In genomic region chrX:112218388-112218787, GRCh38 we compare ENCODE assay signal across 17 cellular contexts.
DNase-seq lines count a peak whose midpoint lies in the region; TF ChIP-seq lines count a peak whose summit lies in the region.
"Had no signal": no experiment of that assay in that cellular context is flagged by ENCODE, and none has a peak within 500 bp of the region (broad histone marks: within the 10 kb centered on the region; RNA-seq: fewer than 3 reads in every experiment).

No MANE protein-coding gene starts in this region.

- TF ChIP-seq CTCF in C4-2B (conservative IDR thresholded peaks at IDR 0.05): 0 out of 2 replicates have a peak, but pooled peaks have one; percentile 4
- peak; percentile 58 for TF ChIP-seq CTCF in H9 (conservative IDR thresholded peaks at IDR 0.05)
- peak; percentile 66 for TF ChIP-seq CTCF in endodermal cell (conservative IDR thresholded peaks at IDR 0.05)
- peak; percentile 27 for TF ChIP-seq CTCF in neural progenitor cell (IDR thresholded peaks at IDR 0.05)
- TF ChIP-seq CTCF in Caco-2 (IDR thresholded peaks at IDR 0.05; ENCODE audit: insufficient read depth in 1 of 2, low read depth in 1 of 2, low read length in 1 of 2, severe bottlenecking in 1 of 2, unreplicated experiment in 1 of 2): no peak

- intact Hi-C loops in Caco-2 (cut with micrococcal nuclease; ENCODE audit: unreplicated experiment): loop anchor here (10.0 kb wide), 1 partner anchor 56 kb away; no protein-coding TSS in a partner anchor

- H2BK20ac ChIP-seq in H9 (ENCODE audit: low read depth, low read length, poor library complexity, severe bottlenecking): no peak overlapping the region

- H4K5ac ChIP-seq in H9 (ENCODE audit: insufficient read length, low read depth, low read length): no peak overlapping the region

- H3K27ac Mint-ChIP-seq in H9 (no peak overlapping the region), endodermal cell (no peak overlapping the region), neural progenitor cell (no peak overlapping the region), Caco-2 (ENCODE audit: unreplicated experiment) (no peak overlapping the region)
- H3K27ac Mint-ChIP-seq: CD8-positive, alpha-beta T cell; IgD-negative memory B cell had no signal

- POLR2A ChIA-PET in Caco-2 (lab: Charles Lee): no interaction called here

- no peaks in the 10 kb centered on the region for H3K23me2 ChIP-seq in H9 (ENCODE audit: insufficient read length, low read depth, low read length, poor library complexity, severe bottlenecking)

- H2BK15ac ChIP-seq in H9 (ENCODE audit: low read depth, low read length): no peak overlapping the region

- no peak overlapping the region for H2BK5ac ChIP-seq in H9 (ENCODE audit: insufficient read length, low read length)

- no peak overlapping the region for H3K4ac ChIP-seq in H9 (ENCODE audit: low read depth, low read length)

- no peak overlapping the region for H2BK12ac ChIP-seq in H9 (ENCODE audit: insufficient read length, low read depth, low read length)

- H4K8ac ChIP-seq in H9 (replicated peaks; ENCODE audit: insufficient read length, low read depth, low read length): no peak overlapping the region

- no peak overlapping the region for H3K56ac ChIP-seq in H9 (ENCODE audit: insufficient read length, low read depth, low read length)

- H3K27ac ChIP-seq in C4-2B: no peak overlapping the region
- no peak overlapping the region for H3K27ac ChIP-seq in H9 (ENCODE audit: insufficient read length, low read depth, low read length)
- no peak overlapping the region for H3K27ac ChIP-seq in endodermal cell (ENCODE audit: low read depth, low read length)
- H3K27ac ChIP-seq in neural progenitor cell: no peak overlapping the region
- H3K27ac ChIP-seq: BLaER1, GM23248 had no signal

- no peak overlapping the region for H3K14ac ChIP-seq in H9 (ENCODE audit: insufficient read depth, low read length)

- H3K9me3 ChIP-seq in H9 (ENCODE audit: control insufficient read depth, low read depth, low read length): no peaks in the 10 kb centered on the region
- no peaks in the 10 kb centered on the region for H3K9me3 ChIP-seq in endodermal cell (ENCODE audit: control insufficient read depth, low read length)
- no peaks in the 10 kb centered on the region for H3K9me3 ChIP-seq in neural progenitor cell (ENCODE audit: low read depth)
- no peaks in the 10 kb centered on the region for H3K9me3 ChIP-seq in Caco-2
- H3K9me3 ChIP-seq: BLaER1 had no signal

- BruUV-seq in Caco-2 (replicated peaks; lab: Mats Ljungman, UMichigan): no TSS peak

- no peak overlapping the region for H3K18ac ChIP-seq in H9 (ENCODE audit: insufficient read length, low read depth, low read length)

- H3K27me3 ChIP-seq in H9 (ENCODE audit: insufficient read depth, low read length) (no peaks in the 10 kb centered on the region), endodermal cell (ENCODE audit: control insufficient read depth, insufficient read depth, low read length, poor library complexity, severe bottlenecking) (no peaks in the 10 kb centered on the region), neural progenitor cell (no peaks in the 10 kb centered on the region), Caco-2 (replicated peaks; ENCODE audit: control insufficient read depth, insufficient read depth, low read length) (no peaks in the 10 kb centered on the region)

- H3K4me1 Mint-ChIP-seq in H9: peaks cover 2% of the 10 kb centered on the region in 2 experiments; a peak in 3 of 4 replicates
- peaks cover 14% of the 10 kb centered on the region for H3K4me1 Mint-ChIP-seq in endodermal cell
- H3K4me1 Mint-ChIP-seq in neural progenitor cell: no peaks in the 10 kb centered on the region
- no peaks in the 10 kb centered on the region for H3K4me1 Mint-ChIP-seq in Caco-2 (ENCODE audit: low read depth, unreplicated experiment)
- H3K4me1 Mint-ChIP-seq: IgD-negative memory B cell had no signal

- H3K23ac ChIP-seq in H9 (ENCODE audit: insufficient read length, low read depth, low read length): no peak overlapping the region

- no peak overlapping the region for H3K4me2 ChIP-seq in H9 (ENCODE audit: insufficient read depth, insufficient read length, low read length)
- no peak overlapping the region for H3K4me2 ChIP-seq in neural progenitor cell
- H3K4me2 ChIP-seq: BLaER1 had no signal

- no peak overlapping the region for H3T11ph ChIP-seq in H9 (ENCODE audit: low read length)

- no peak overlapping the region for H4K91ac ChIP-seq in H9 (ENCODE audit: insufficient read length, low read depth, low read length)

- no peaks in the 10 kb centered on the region for H3K27me3 Mint-ChIP-seq in H9 (ENCODE audit: low read depth)
- no peaks in the 10 kb centered on the region for H3K27me3 Mint-ChIP-seq in endodermal cell (ENCODE audit: insufficient read depth)
- H3K27me3 Mint-ChIP-seq in neural progenitor cell (ENCODE audit: insufficient read depth, low read depth): peaks cover under 1% of the 10 kb centered on the region
- no peaks in the 10 kb centered on the region for H3K27me3 Mint-ChIP-seq in Caco-2 (ENCODE audit: insufficient read depth, unreplicated experiment)
- H3K27me3 Mint-ChIP-seq: IgD-negative memory B cell had no signal

- CTCF ChIA-PET in Caco-2 (lab: Charles Lee): no interaction called here

- H3K9ac ChIP-seq in H9 (ENCODE audit: extremely low read depth, insufficient read length, low read length): no peak overlapping the region
- no peak overlapping the region for H3K9ac ChIP-seq in endodermal cell (ENCODE audit: extremely low read depth, low read length, poor library complexity, severe bottlenecking)
- H3K9ac ChIP-seq in neural progenitor cell: no peak overlapping the region
- H3K9ac ChIP-seq: BLaER1, GM23248 had no signal

- H3K36me3 Mint-ChIP-seq in H9 (ENCODE audit: insufficient read depth in 1 of 3, low read depth in 3 of 3): no peaks in the 10 kb centered on the region; a peak in 1 of 7 replicates
- H3K36me3 Mint-ChIP-seq in endodermal cell (ENCODE audit: low read depth): no peaks in the 10 kb centered on the region
- H3K36me3 Mint-ChIP-seq in neural progenitor cell: no peaks in the 10 kb centered on the region
- H3K36me3 Mint-ChIP-seq in Caco-2 (ENCODE audit: insufficient read depth, unreplicated experiment): no peaks in the 10 kb centered on the region
- H3K36me3 Mint-ChIP-seq: CD8-positive, alpha-beta T cell; IgD-negative memory B cell had no signal

- no peak overlapping the region for H2AK5ac ChIP-seq in H9 (ENCODE audit: insufficient read length, low read length)

- no peak for DNase-seq in H9
- no peak for DNase-seq in endodermal cell
- peak; percentile 2 for DNase-seq in neural progenitor cell (ENCODE audit: low spot score)
- DNase-seq in SK-N-DZ (ENCODE audit: low spot score): no peak
- DNase-seq in Caco-2: no peak
- no peak for DNase-seq in DMS53 treated with DMSO at 0.1 percent for 48 hours (lab: John Stamatoyannopoulos, UW; ENCODE audit: unreplicated experiment)
- DNase-seq: AML-193; CD8-positive, alpha-beta T cell; DMS 273 treated with DMSO at 0.1 percent for 48 hours; DMS53; GM23248; Kasumi-1; KG1 had no signal

- H3K4me3 Mint-ChIP-seq in H9: no peak overlapping the region
- H3K4me3 Mint-ChIP-seq in endodermal cell: no peak overlapping the region
- no peak overlapping the region for H3K4me3 Mint-ChIP-seq in neural progenitor cell
- H3K4me3 Mint-ChIP-seq in Caco-2 (ENCODE audit: unreplicated experiment): no peak overlapping the region
- H3K4me3 Mint-ChIP-seq: CD8-positive, alpha-beta T cell; IgD-negative memory B cell had no signal

- H3K4me3 ChIP-seq in endodermal cell (ENCODE audit: low read length) (no peak overlapping the region), neural progenitor cell (no peak overlapping the region), Caco-2 (ENCODE audit: low read depth, low read length) (no peak overlapping the region)
- H3K4me3 ChIP-seq: BLaER1, GM23248, HAP-1 had no signal

- H3K9me3 Mint-ChIP-seq in H9 (no peaks in the 10 kb centered on the region), endodermal cell (no peaks in the 10 kb centered on the region), neural progenitor cell (no peaks in the 10 kb centered on the region), Caco-2 (ENCODE audit: unreplicated experiment) (no peaks in the 10 kb centered on the region)
- H3K9me3 Mint-ChIP-seq: CD8-positive, alpha-beta T cell; IgD-negative memory B cell had no signal

- H3K79me1 ChIP-seq in H9 (ENCODE audit: insufficient read depth, low read depth, low read length, poor library complexity, severe bottlenecking): no peaks in the 10 kb centered on the region

- no peaks in the 10 kb centered on the region for H3K79me2 ChIP-seq in H9 (ENCODE audit: insufficient read depth, low read length)
- no peaks in the 10 kb centered on the region for H3K79me2 ChIP-seq in neural progenitor cell (ENCODE audit: low read depth)

- no CpG with 5 or more reads among the region's 4 CpGs for WGBS in H9 (ENCODE audit: extremely low coverage, insufficient read length, low lambda C conversion rate)
- 83 to 86% methylated on average over 1 to 4 of the region's 4 CpGs for WGBS in endodermal cell (ENCODE audit: insufficient coverage in 1 of 2, insufficient read length in 1 of 2), 2 experiments

- H2AFZ ChIP-seq in H9 (ENCODE audit: low read length): no peak overlapping the region
- H2AFZ ChIP-seq in neural progenitor cell (replicated peaks): no peak overlapping the region
- H2AFZ ChIP-seq: GM23248 had no signal

- H3F3A ChIP-seq in neural progenitor cell (ENCODE audit: low read depth): no peaks in the 10 kb centered on the region

- H3K36me3 ChIP-seq in endodermal cell (ENCODE audit: control insufficient read depth, insufficient read depth, low read length) (no peaks in the 10 kb centered on the region), neural progenitor cell (no peaks in the 10 kb centered on the region), Caco-2 (ENCODE audit: control insufficient read depth, insufficient read depth, low read length) (no peaks in the 10 kb centered on the region)
- H3K36me3 ChIP-seq: BLaER1, HAP-1 had no signal

- H3K4me1 ChIP-seq in H9 (ENCODE audit: insufficient read depth, low read length): no peaks in the 10 kb centered on the region
- H3K4me1 ChIP-seq in endodermal cell (ENCODE audit: control insufficient read depth, insufficient read depth, low read length): no peaks in the 10 kb centered on the region
- no peaks in the 10 kb centered on the region for H3K4me1 ChIP-seq in neural progenitor cell
- H3K4me1 ChIP-seq in Caco-2: no peaks in the 10 kb centered on the region
- H3K4me1 ChIP-seq: BLaER1, HAP-1 had no signal

- H2BK120ac ChIP-seq in H9 (ENCODE audit: low read depth, low read length, poor library complexity, severe bottlenecking): no peak overlapping the region

- no peaks in the 10 kb centered on the region for H4K20me1 ChIP-seq in H9 (ENCODE audit: control insufficient read depth, insufficient read depth, insufficient read length)
- no peaks in the 10 kb centered on the region for H4K20me1 ChIP-seq in neural progenitor cell (ENCODE audit: low read depth)
- H4K20me1 ChIP-seq: BLaER1 had no signal

Comparison
In these comparisons a context has a peak if more than half of its experiments do, and no peak if none do; other contexts are left out.
1. CTCF ChIP-seq: peak in C4-2B (single experiment), H9 (single experiment), endodermal cell (single experiment) and neural progenitor cell (single experiment); none in Caco-2 (0 of 2).